In genomic region chr13:21139374-21139773, GRCh38 we compare ENCODE assay signal across 8 cellular contexts. TPM values are rescaled to one million over a fixed set of nuclear protein-coding genes. Genes with fewer than 3 reads are reported as not detected.
A peak's percentile ranks its signal among the peaks of the same experiment; 100 is the strongest.
DNase-seq lines count a peak whose midpoint lies in the region; ATAC-seq and TF ChIP-seq lines count a peak whose summit lies in the region.

No MANE protein-coding gene starts in this region.

- no peaks in the 10 kb centered on the region for H3K9me3 ChIP-seq in left ventricle myocardium inferior (replicated peaks)
- no peaks in the 10 kb centered on the region for H3K9me3 ChIP-seq in mesodermal cell (ENCODE audit: control insufficient read depth, low read length)
- H3K9me3 ChIP-seq in aorta (ENCODE audit: control insufficient read depth, low read length) = no peaks in the 10 kb centered on the region

- TF ChIP-seq CTCF in left ventricle myocardium inferior (IDR thresholded peaks at IDR 0.05; ENCODE audit: borderline replicate concordance) (no peak), astrocyte of the spinal cord (IDR thresholded peaks at IDR 0.05; ENCODE audit: low read depth, low read length) (no peak)

- H3K27me3 ChIP-seq in left ventricle myocardium inferior (ENCODE audit: low read depth) (no peaks in the 10 kb centered on the region), aorta (ENCODE audit: control insufficient read depth in 1 of 2, insufficient read depth in 2 of 2, low read length in 1 of 2) (no peaks in the 10 kb centered on the region)

- WGBS in mesodermal cell (ENCODE audit: insufficient coverage in 2 of 2), 2 experiments = 92 to 98% methylated on average over 11 to 12 of the region's 12 CpGs
- 94 to 96% methylated on average over 12 of the region's 12 CpGs for WGBS in aorta, 2 donors

- in situ Hi-C loops in astrocyte of the spinal cord (cut with HindIII; ENCODE audit: low sequenced_read_pairs) = no loop called here

- intact Hi-C loops in left ventricle myocardium inferior (cut with micrococcal nuclease) (loop anchor here (10.0 kb wide), 1 partner anchor 195 kb away; no protein-coding TSS in a partner anchor), left ventricle myocardium superior (cut with micrococcal nuclease) (no loop called here), aorta (cut with DNase I) (no loop called here)

- H3K4me1 ChIP-seq in left ventricle myocardium inferior = peaks cover 42% of the 10 kb centered on the region
- H3K4me1 ChIP-seq in mesodermal cell (ENCODE audit: control insufficient read depth, insufficient read depth, low read length, poor library complexity, severe bottlenecking) = peaks cover 6% of the 10 kb centered on the region
- H3K4me1 ChIP-seq in aorta (ENCODE audit: control insufficient read depth in 1 of 2, insufficient read depth in 2 of 2, low read length in 2 of 2) = peaks cover 0 to 5% of the 10 kb centered on the region in 2 donors

- H3K27ac ChIP-seq in left ventricle myocardium inferior (replicated peaks) (peak overlapping the region; percentile 89), mesodermal cell (ENCODE audit: low read depth, low read length, severe bottlenecking) (no peak overlapping the region), aorta (ENCODE audit: low read depth in 1 of 2, low read length in 2 of 2) (no peak overlapping the region)

- no peak for DNase-seq in left ventricle myocardium inferior
- DNase-seq in left ventricle myocardium superior = no peak
- DNase-seq in astrocyte of the spinal cord (ENCODE audit: low read depth, low spot score) = no peak
- no peak for DNase-seq in aorta
- DNase-seq in NCI-H1417 treated with DMSO at 0.1 percent for 48 hours (lab: John Stamatoyannopoulos, UW) = no peak
- DNase-seq in RPMI8226 = no peak

- H3K4me3 ChIP-seq in left ventricle myocardium inferior (peak overlapping the region; percentile 80), astrocyte of the spinal cord (ENCODE audit: low read depth, low read length) (peak overlapping the region; percentile 95), mesodermal cell (ENCODE audit: extremely low read depth, insufficient read depth, low read length, poor library complexity, severe bottlenecking) (peak overlapping the region; percentile 91), aorta (ENCODE audit: low read length in 2 of 2) (peak overlapping the region; percentile 71 to 88)

- ATAC-seq in left ventricle myocardium superior (no peak), aorta (ENCODE audit: low FRiP score) (no peak), HG03025 (IDR thresholded peaks at IDR 0.05; ENCODE audit: low FRiP score, unreplicated experiment) (no peak)

- peaks cover 19% of the 10 kb centered on the region for H3K36me3 ChIP-seq in left ventricle myocardium inferior
- peaks cover 27% of the 10 kb centered on the region for H3K36me3 ChIP-seq in mesodermal cell (ENCODE audit: control insufficient read depth, insufficient read depth, low read length)
- no peaks in the 10 kb centered on the region for H3K36me3 ChIP-seq in aorta (ENCODE audit: control insufficient read depth in 1 of 2, insufficient read depth in 2 of 2, low read length in 1 of 2)

RNA-seq across cellular contexts. Expression of gene SAP18, which starts 0.5 kb away (rescaled TPM):
- total RNA-seq in left ventricle myocardium inferior (281 TPM), left ventricle myocardium superior (263 TPM), aorta (100 to 1,000 TPM; 161 to 172 TPM)
- polyA plus RNA-seq in mesodermal cell (2013, experiment 1 of 2) = 170 TPM
- 175 TPM for polyA plus RNA-seq in mesodermal cell (2013, experiment 2 of 2)
- 100 to 1,000 TPM in 1 of 2 donors, 10 to 100 TPM in 1; 77.7 to 166 TPM for polyA plus RNA-seq in aorta

RNA-seq across cellular contexts. Expression of gene SKA3, which starts 37.0 kb away (rescaled TPM):
- total RNA-seq in left ventricle myocardium inferior (0.60 TPM), left ventricle myocardium superior (0.12 TPM), aorta (1 to 10 TPM in 1 of 2 donors, under 1 TPM in 1; 0.91 to 2.3 TPM)
- 18.0 TPM for polyA plus RNA-seq in mesodermal cell (2013, experiment 1 of 2)
- 22.1 TPM for polyA plus RNA-seq in mesodermal cell (2013, experiment 2 of 2)
- under 1 TPM in 1 of 2 donors, not detected in 1; 0.51 TPM for polyA plus RNA-seq in aorta

RNA-seq across cellular contexts. Expression of gene MRPL57, which starts 37.1 kb away (rescaled TPM):
- 24.6 TPM for total RNA-seq in left ventricle myocardium inferior
- 23.7 TPM for total RNA-seq in left ventricle myocardium superior
- 18.5 TPM for polyA plus RNA-seq in mesodermal cell (2013, experiment 1 of 2)
- polyA plus RNA-seq in mesodermal cell (2013, experiment 2 of 2) = 18.0 TPM
- 10 to 100 TPM in 1 of 2 donors, 1 to 10 TPM in 1; 8.4 to 10.3 TPM for total RNA-seq in aorta
- 10 to 100 TPM; 16.8 TPM for polyA plus RNA-seq in aorta
